27 cellular contexts compared by ENCODE assay signal in the genomic region with DNA sequence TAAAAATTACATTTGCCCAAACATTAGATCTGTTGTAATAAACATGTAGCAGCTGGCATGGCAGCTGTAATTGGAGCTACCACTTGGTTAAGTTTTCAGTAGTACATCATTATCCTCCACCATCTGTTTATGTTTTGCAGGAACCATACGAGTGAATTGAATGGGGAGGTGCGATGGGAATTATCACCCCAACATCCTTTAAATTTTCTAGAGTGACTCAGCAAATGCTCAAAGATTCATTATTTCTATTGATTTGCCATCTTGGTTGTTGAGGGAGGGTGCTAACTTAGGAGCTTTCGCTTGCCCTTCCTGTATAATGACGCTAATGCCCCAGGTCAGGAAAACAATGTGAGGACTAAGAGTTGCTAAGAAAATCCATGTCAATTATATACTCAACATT. TPM values are rescaled to one million over a fixed set of nuclear protein-coding genes. Genes with fewer than 3 reads are reported as not detected.
"Had no signal": no experiment of that assay in that cellular context is flagged by ENCODE, and none has a peak within 500 bp of the region (broad histone marks: within the 10 kb centered on the region; RNA-seq: fewer than 3 reads in every experiment).

No MANE protein-coding gene starts in this region.

- ATAC-seq: left cardiac atrium, left ventricle myocardium superior, mucosa of descending colon, right cardiac atrium had no signal

- DNase-seq: activated CD4-positive, alpha-beta memory T cell treated with anti-CD3 and anti-CD28 coated beads for 36 hours; activated CD4-positive, alpha-beta T cell treated with anti-CD3 and anti-CD28 coated beads, Interleukin-2, amount 10 ng/mL, durations not matched to agents 24 days and 14 days; activated CD4-positive, CD25-positive, alpha-beta regulatory T cell treated with anti-CD3 and anti-CD28 coated beads, Interleukin-2, amount 50 U/mL, for 72 hours; activated CD8-positive, alpha-beta memory T cell treated with anti-CD3 and anti-CD28 coated beads, Interleukin-2, amount 50 U/mL, for 4 hours; activated effector memory CD4-positive, alpha-beta T cell treated with anti-CD3 and anti-CD28 coated beads, Interleukin-2, amount 50 U/mL, for 16 hours; activated naive CD4-positive, alpha-beta T cell treated with anti-CD3 and anti-CD28 coated beads, Interleukin-2, amount 10 ng/mL, durations not matched to agents 7 days and 5 days; activated naive CD8-positive, alpha-beta T cell treated with anti-CD3 and anti-CD28 coated beads, Interleukin-2, amount 10 ng/mL, durations not matched to agents 7 days and 5 days; activated T-cell treated with anti-CD3 and anti-CD28 coated beads, Interleukin-2, amount 50 U/mL, for 1 hour; cerebellar nuclear complex; colonic mucosa; effector CD8-positive, alpha-beta T cell; esophagus squamous epithelium; foreskin melanocyte; left cardiac atrium; left ventricle myocardium superior; mucosa of descending colon; posterior cingulate gyrus; right cardiac atrium; spleen; stimulated activated CD4-positive, alpha-beta T cell treated with anti-CD3 and anti-CD28 coated beads, Interleukin-2, amount 100 ng/mL, for 48 hours; stimulated activated naive CD4-positive, alpha-beta T cell treated with Interleukin-2 at 50 U/mL for 16 hours had no signal

- H3K4me1 ChIP-seq: ascending aorta, colonic mucosa, esophagus squamous epithelium, spleen, tibial nerve had no signal

- H3K36me3 ChIP-seq: ascending aorta, cardiac muscle cell, colonic mucosa, esophagus squamous epithelium, spleen, tibial nerve had no signal

- H3K9me3 ChIP-seq: ascending aorta, colonic mucosa had no signal

- H3K27me3 ChIP-seq: ascending aorta, cardiac muscle cell, colonic mucosa, tibial nerve had no signal

- H3K4me3 ChIP-seq: ascending aorta, cardiac muscle cell, colonic mucosa, esophagus squamous epithelium, mucosa of descending colon, spleen, tibial nerve had no signal

- FAIRE-seq: endometrium, keratinocyte had no signal

- H3K27ac ChIP-seq: ascending aorta, cardiac muscle cell, colonic mucosa, epithelial cell of prostate, esophagus squamous epithelium, spleen, tibial nerve had no signal

RNA-seq across cellular contexts. Expression of a gene that starts 51.7 kb away (rescaled TPM):
- polyA plus RNA-seq: cardiac muscle cell had no signal
